Comparison of ENCODE assay signal across 11 cellular contexts in the genomic region with DNA sequence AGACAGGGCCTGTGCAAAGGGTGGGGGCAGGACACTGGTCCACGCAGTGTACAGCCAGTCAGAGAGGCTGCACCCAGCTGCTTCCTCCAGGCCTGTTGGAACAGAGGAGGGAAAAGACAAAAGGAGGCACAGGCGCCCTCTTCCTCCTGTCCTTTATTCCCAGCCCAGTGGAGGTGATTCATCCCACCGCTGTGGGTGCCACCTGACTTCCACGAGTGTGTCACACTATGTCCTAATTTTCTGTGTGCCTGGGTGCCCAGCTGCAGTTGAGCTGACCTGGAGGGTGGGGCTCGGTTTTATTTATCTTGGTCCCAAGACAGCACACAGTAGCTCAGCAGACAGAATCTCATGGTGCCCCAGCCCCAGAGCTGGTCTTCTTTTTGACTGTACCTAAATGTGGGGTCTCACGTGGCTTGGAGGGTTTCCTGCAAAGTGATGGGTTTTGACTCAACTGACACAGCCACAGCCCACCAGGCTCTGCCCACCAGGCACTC. TPM values are rescaled to one million over a fixed set of nuclear protein-coding genes. Genes with fewer than 3 reads are reported as not detected.
DNase-seq lines count a peak whose midpoint lies in the region; ATAC-seq, FAIRE-seq and TF ChIP-seq lines count a peak whose summit lies in the region.
"Had no signal": no experiment of that assay in that cellular context is flagged by ENCODE, and none has a peak within 500 bp of the region (broad histone marks: within the 10 kb centered on the region; RNA-seq: fewer than 3 reads in every experiment).

No MANE protein-coding gene starts in this region.

- H3K27me3 ChIP-seq in GM12878 (replicated peaks in 1 of 2; ENCODE audit: control insufficient read depth in 2 of 2, insufficient read depth in 2 of 2, low read length in 1 of 2) (no peaks in the 10 kb centered on the region), upper lobe of right lung (no peaks in the 10 kb centered on the region)

- H3K4me3 ChIP-seq in GM12878: no peak overlapping the region
- no peak overlapping the region for H3K4me3 ChIP-seq in upper lobe of right lung

- TF ChIP-seq CTCF in GM12878 (IDR thresholded peaks at IDR 0.05 in 2 of 3, conservative IDR thresholded peaks at IDR 0.05 in 1 of 3; ENCODE audit: control insufficient read depth in 2 of 3, extremely low read depth in 1 of 3, insufficient read depth in 1 of 3, low read depth in 3 of 3, low read length in 3 of 3) (no peak), upper lobe of right lung (IDR thresholded peaks at IDR 0.05) (no peak)

- in situ Hi-C loops in GM12878 (cut with MboI): no loop called here

- SMC1A ChIA-PET in GM12878 (lab: Charles Lee; ENCODE audit: uncharacterized antibody, unreplicated experiment): interaction anchor here (1.6 to 1.8 kb wide), 2 partner anchors 9 to 13 kb away, joined by 7 to 9 read pairs; no protein-coding TSS in a partner anchor

- H3K27ac ChIP-seq in GM12878 (ENCODE audit: control insufficient read depth, insufficient read depth): no peak overlapping the region
- peak overlapping the region; percentile 11 for H3K27ac ChIP-seq in upper lobe of right lung

- intact Hi-C loops in Right ventricle myocardium inferior (cut with DNase I): no loop called here
- intact Hi-C loops in cardiac septum (cut with DNase I): no loop called here
- intact Hi-C loops in GM12878 (cut with micrococcal nuclease; ENCODE audit: unreplicated experiment): no loop called here
- intact Hi-C loops in upper lobe of right lung (cut with DNase I): no loop called here

- ATAC-seq in Right ventricle myocardium inferior (peak; percentile 18), GM12878 (peak; percentile 9; the same call in 2 of the 3 replicates), upper lobe of right lung (no peak), HG02840 (IDR thresholded peaks at IDR 0.05; ENCODE audit: low FRiP score, unreplicated experiment) (no peak)

- no peak for TF ChIP-seq POLR2A in GM12878 (IDR thresholded peaks at IDR 0.05; ENCODE audit: low read depth, low read length)

- no peak for TF ChIP-seq RAD21 in GM12878 (IDR thresholded peaks at IDR 0.05; ENCODE audit: insufficient read depth, low read depth, low read length)

- no peak for DNase-seq in Right ventricle myocardium inferior (ENCODE audit: missing footprints)
- DNase-seq in cardiac septum (ENCODE audit: low spot score): no peak
- no peak for DNase-seq in GM12878 (ENCODE audit: low read depth, low spot score)
- peak; percentile 79 for DNase-seq in kidney tubule cell (ENCODE audit: low spot score)
- DNase-seq in upper lobe of right lung: no peak
- no peak for DNase-seq in T1000 (lab: John Stamatoyannopoulos, UW)
- DNase-seq in COLO829 (ENCODE audit: low spot score): no peak
- DNase-seq: activated CD4-positive, alpha-beta T cell treated with anti-CD3 and anti-CD28 coated beads, Interleukin-2, amount 50 U/mL, for 1 hour; activated naive CD8-positive, alpha-beta T cell treated with anti-CD3 and anti-CD28 coated beads for 36 hours had no signal

- H4K20me1 ChIP-seq in GM12878 (ENCODE audit: control insufficient read depth, insufficient read depth): no peaks in the 10 kb centered on the region; the same call in 1 of the 2 replicates

- CTCF ChIA-PET in GM12878 (lab: Yijun Ruan, JAX): interaction anchor here (0.6 to 0.9 kb wide), 2 partner anchors 17 to 33 kb away, joined by 3 read pairs; a partner anchor contains a TSS

- no TSS peak for BruUV-seq in GM12878 (replicated peaks; lab: Mats Ljungman, UMichigan)

- H2AFZ ChIP-seq in GM12878 (ENCODE audit: control insufficient read depth, low read depth, low read length): no peak overlapping the region

- no peak overlapping the region for H3K9ac ChIP-seq in GM12878 (ENCODE audit: control insufficient read depth, insufficient read depth, low read length)

- H3K36me3 ChIP-seq in GM12878 (ENCODE audit: control insufficient read depth in 2 of 2, insufficient read depth in 2 of 2, low read length in 1 of 2): peaks cover 0 to 1% of the 10 kb centered on the region in 2 experiments; a peak in 3 of 4 replicates
- no peaks in the 10 kb centered on the region for H3K36me3 ChIP-seq in upper lobe of right lung

- H3K9me3 ChIP-seq in GM12878 (replicated peaks; ENCODE audit: control insufficient read depth, insufficient read depth, low read length): no peaks in the 10 kb centered on the region
- H3K9me3 ChIP-seq in upper lobe of right lung: no peaks in the 10 kb centered on the region

- RAD21 ChIA-PET in GM12878 (lab: Charles Lee; ENCODE audit: unreplicated experiment): interaction anchor here (0.6 kb wide), 1 partner anchor 11 kb away, joined by 3 read pairs; no protein-coding TSS in a partner anchor

- peaks cover 84% of the 10 kb centered on the region for H3K79me2 ChIP-seq in GM12878 (ENCODE audit: control insufficient read depth, insufficient read depth, low read length)

- no peak for FAIRE-seq in GM12878 (lab: Jason Lieb, UNC)

- H3K4me2 ChIP-seq in GM12878 (ENCODE audit: control insufficient read depth, insufficient read depth): no peak overlapping the region

- 45% methylated on average over 6 of the region's 6 CpGs for WGBS in GM12878 (ENCODE audit: insufficient coverage, insufficient replicate concordance, low lambda C conversion rate, missing lambda C conversion rate)

- TF ChIP-seq EP300 in GM12878 (IDR thresholded peaks at IDR 0.05; ENCODE audit: borderline replicate concordance in 1 of 2, control insufficient read depth in 1 of 2, low read depth in 2 of 2, low read length in 2 of 2): no peak

- POLR2A ChIA-PET in GM12878 (lab: Charles Lee): interaction anchor here (0.9 kb wide), 1 partner anchor 121 kb away, joined by 9 read pairs; no protein-coding TSS in a partner anchor

- peaks cover 24% of the 10 kb centered on the region for H3K4me1 ChIP-seq in GM12878 (ENCODE audit: control insufficient read depth, insufficient read depth, low read length)
- peaks cover 15% of the 10 kb centered on the region for H3K4me1 ChIP-seq in upper lobe of right lung

RNA-seq across cellular contexts. Expression of a gene that starts 9.0 kb away (rescaled TPM):
- total RNA-seq in Right ventricle myocardium inferior: 64.7 TPM
- 48.4 TPM for total RNA-seq in cardiac septum
- total RNA-seq in GM12878 (2013; cell fraction: nucleolus; rRNA removed): 105 and 117 TPM in 2 replicates
- total RNA-seq in GM12878 (2014; rRNA removed): 11.3 and 11.4 TPM in 2 replicates
- 15.9 and 16.7 TPM in 2 replicates for total RNA-seq in GM12878 (2014; rRNA removed; fragmentation: Illumina TruSeq; extraction: Trizol)
- total RNA-seq in GM12878 (2021): 43.5 and 50.4 TPM in 2 replicates
- polyA plus RNA-seq in GM12878 (2011; ENCODE audit: low read depth): 14.0 TPM
- 7.2 and 19.1 TPM in 2 replicates for polyA plus RNA-seq in GM12878 (2011; rRNA removed)
- polyA plus RNA-seq in GM12878 (2011; cell fraction: cytosol; rRNA removed): 15.6 and 16.9 TPM in 2 replicates
- 32.3 and 38.7 TPM in 2 replicates for polyA plus RNA-seq in GM12878 (2011; cell fraction: nucleus; rRNA removed)
- 34.0 and 35.2 TPM in 2 replicates for polyA plus RNA-seq in GM12878 (2012)
- 20.4 and 24.1 TPM in 2 replicates for polyA plus RNA-seq in GM12878 (2014; fragmentation: Illumina TruSeq; extraction: Trizol)
- 1 to 10 TPM; 5.9 to 7.6 TPM for polyA plus RNA-seq in GM12878 (2014; fragmentation: Nextera tagmentation; extraction: Ambion mirVana)
- polyA plus RNA-seq in GM12878 (2014; rRNA removed): 20.4 and 25.3 TPM in 2 replicates
- polyA plus RNA-seq in GM12878 (2016; fragmentation: Nextera tagmentation; extraction: Ambion mirVana): 10 to 100 TPM; 41.3 to 43.3 TPM
- 21.1 and 23.7 TPM in 2 replicates for polyA minus RNA-seq in GM12878 (2011; rRNA and poly(A)+ RNA removed)
- 10.7 and 12.6 TPM in 2 replicates for polyA minus RNA-seq in GM12878 (2011; cell fraction: cytosol; rRNA and poly(A)+ RNA removed)
- polyA minus RNA-seq in GM12878 (2011; cell fraction: nucleus; rRNA and poly(A)+ RNA removed): 20.1 and 45.2 TPM in 2 replicates
- 42.8 TPM for total RNA-seq in upper lobe of right lung

RNA-seq across cellular contexts. Expression of a gene that starts 33.2 kb away (rescaled TPM):
- total RNA-seq in Right ventricle myocardium inferior: not detected
- not detected for total RNA-seq in cardiac septum
- total RNA-seq in GM12878 (2013; cell fraction: nucleolus; rRNA removed): not detected in 2 replicates
- total RNA-seq in GM12878 (2014; rRNA removed): 0.11 TPM in 2 replicates
- 0.18 and 0.45 TPM in 2 replicates for total RNA-seq in GM12878 (2014; rRNA removed; fragmentation: Illumina TruSeq; extraction: Trizol)
- total RNA-seq in GM12878 (2021): 0.19 TPM in 1 of 2 replicates, not detected in the other
- not detected for polyA plus RNA-seq in GM12878 (2011; ENCODE audit: low read depth)
- 0.05 TPM in 1 of 2 replicates, not detected in the other for polyA plus RNA-seq in GM12878 (2011; rRNA removed)
- polyA plus RNA-seq in GM12878 (2011; cell fraction: cytosol; rRNA removed): 0.06 TPM in 1 of 2 replicates, not detected in the other
- not detected in 2 replicates for polyA plus RNA-seq in GM12878 (2011; cell fraction: nucleus; rRNA removed)
- not detected in 2 replicates for polyA plus RNA-seq in GM12878 (2012)
- 0.35 and 0.43 TPM in 2 replicates for polyA plus RNA-seq in GM12878 (2014; fragmentation: Illumina TruSeq; extraction: Trizol)
- polyA plus RNA-seq in GM12878 (2014; fragmentation: Nextera tagmentation; extraction: Ambion mirVana): under 1 TPM; 0.10 to 0.13 TPM
- polyA plus RNA-seq in GM12878 (2014; rRNA removed): 0.12 and 0.14 TPM in 2 replicates
- under 1 TPM in 1 of 2 experiments, not detected in 1; 0.31 TPM for polyA plus RNA-seq in GM12878 (2016; fragmentation: Nextera tagmentation; extraction: Ambion mirVana)
- not detected in 2 replicates for polyA minus RNA-seq in GM12878 (2011; rRNA and poly(A)+ RNA removed)
- polyA minus RNA-seq in GM12878 (2011; cell fraction: cytosol; rRNA and poly(A)+ RNA removed): not detected in 2 replicates
- polyA minus RNA-seq in GM12878 (2011; cell fraction: nucleus; rRNA and poly(A)+ RNA removed): not detected in 2 replicates
- total RNA-seq in upper lobe of right lung: not detected
- total RNA-seq: mesenteric fat pad had no signal

RNA-seq across cellular contexts. Expression of a gene that starts 33.4 kb away (rescaled TPM):
- total RNA-seq in Right ventricle myocardium inferior (3.3 TPM), cardiac septum (3.1 TPM), GM12878 (2014; rRNA removed) (2.0 and 2.1 TPM in 2 replicates), GM12878 (2014; rRNA removed; fragmentation: Illumina TruSeq; extraction: Trizol) (2.7 and 3.3 TPM in 2 replicates), GM12878 (2021) (3.1 and 3.8 TPM in 2 replicates), upper lobe of right lung (6.7 TPM)
- total RNA-seq in GM12878 (2013; cell fraction: nucleolus; rRNA removed): 21.6 and 25.8 TPM in 2 replicates
- 0.84 TPM for polyA plus RNA-seq in GM12878 (2011; ENCODE audit: low read depth)
- polyA plus RNA-seq in GM12878 (2011; rRNA removed) (2.5 and 3.0 TPM in 2 replicates), GM12878 (2014; fragmentation: Illumina TruSeq; extraction: Trizol) (3.6 and 5.2 TPM in 2 replicates), GM12878 (2014; fragmentation: Nextera tagmentation; extraction: Ambion mirVana) (under 1 TPM; 0.26 to 0.31 TPM), GM12878 (2014; rRNA removed) (4.1 and 5.4 TPM in 2 replicates), GM12878 (2016; fragmentation: Nextera tagmentation; extraction: Ambion mirVana) (1 to 10 TPM; 3.9 to 4.0 TPM)
- 3.5 and 3.7 TPM in 2 replicates for polyA plus RNA-seq in GM12878 (2011; cell fraction: cytosol; rRNA removed)
- 8.7 and 9.7 TPM in 2 replicates for polyA plus RNA-seq in GM12878 (2011; cell fraction: nucleus; rRNA removed)
- polyA plus RNA-seq in GM12878 (2012): 3.8 and 4.0 TPM in 2 replicates
- polyA minus RNA-seq in GM12878 (2011; rRNA and poly(A)+ RNA removed): 1.3 and 2.3 TPM in 2 replicates
- polyA minus RNA-seq in GM12878 (2011; cell fraction: cytosol; rRNA and poly(A)+ RNA removed): 2.5 and 3.3 TPM in 2 replicates
- 2.7 and 3.9 TPM in 2 replicates for polyA minus RNA-seq in GM12878 (2011; cell fraction: nucleus; rRNA and poly(A)+ RNA removed)

Comparison
In these comparisons a context has a peak if more than half of its experiments do, and no peak if none do; other contexts are left out.
1. ATAC-seq: peak in Right ventricle myocardium inferior (single experiment) and GM12878 (single experiment); none in upper lobe of right lung (single experiment) and HG02840 (single experiment).